28 cellular contexts compared by ENCODE assay signal in the genomic region with DNA sequence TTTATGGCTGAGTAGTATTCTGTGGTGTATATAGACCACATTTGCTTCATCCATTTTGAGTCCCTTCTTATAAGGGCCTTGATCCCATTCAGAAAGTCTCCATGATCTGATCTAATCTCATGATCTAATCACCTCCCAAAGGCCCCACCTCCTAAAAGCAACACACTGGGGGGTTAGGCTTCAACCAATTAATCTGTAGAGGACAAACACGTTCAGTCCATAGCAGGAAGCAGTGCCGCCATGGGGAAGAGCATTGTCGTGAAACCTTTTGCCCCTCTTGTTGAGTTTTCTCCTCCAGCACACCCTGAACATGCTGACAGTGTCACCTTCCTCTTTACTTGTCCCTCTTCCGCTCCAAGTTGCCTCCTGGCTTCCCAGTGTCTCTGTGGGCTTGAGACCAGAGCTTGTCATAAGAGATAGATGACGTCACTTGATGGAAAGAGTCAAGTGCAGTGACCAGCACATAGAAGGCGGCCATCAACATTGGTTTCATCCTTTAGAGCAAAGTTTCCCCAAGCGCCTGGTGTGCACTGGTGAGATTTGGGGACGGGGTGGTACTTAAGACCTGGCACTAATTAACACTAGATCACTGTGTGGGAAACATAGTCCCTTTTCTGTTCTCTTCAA.
DNase-seq lines count a peak whose midpoint lies in the region; ATAC-seq lines count a peak whose summit lies in the region.
"Had no signal": no experiment of that assay in that cellular context is flagged by ENCODE, and none has a peak within 500 bp of the region (broad histone marks: within the 10 kb centered on the region; RNA-seq: fewer than 3 reads in every experiment).

No MANE protein-coding gene starts in this region.

- DNase-seq in activated naive CD8-positive, alpha-beta T cell treated with anti-CD3 and anti-CD28 coated beads, Interleukin-2, amount 50 U/mL, for 24 hours = no peak
- DNase-seq in NCI-H82 treated with DMSO at 0.1 percent for 48 hours (lab: John Stamatoyannopoulos, UW; ENCODE audit: unreplicated experiment) (peak; percentile 23), immature natural killer cell (no peak), CD1c-positive myeloid dendritic cell (ENCODE audit: extremely low spot score) (no peak), H7 (no peak)
- DNase-seq: activated CD4-positive, alpha-beta T cell treated with anti-CD3 and anti-CD28 coated beads, Interleukin-2, amount 50 U/mL, for 1 hour; activated naive CD4-positive, alpha-beta T cell treated with anti-CD3 and anti-CD28 coated beads for 36 hours; Caco-2; DMS79 treated with DMSO at 0.1 percent for 48 hours; dorsolateral prefrontal cortex; gastrocnemius medialis; GDM1; H9; NCI-H1417 treated with DMSO at 0.1 percent for 48 hours; NCI-H2081 treated with DMSO at 0.1 percent for 48 hours; NCI-H2227 treated with DMSO at 0.1 percent for 48 hours; right cardiac atrium; SIG-M5; spleen; stimulated activated CD4-positive, alpha-beta T cell treated with anti-CD3 and anti-CD28 coated beads, Interleukin-2, amount 100 ng/mL, for 24 hours; stimulated activated CD8-positive, alpha-beta memory T cell treated with anti-CD3 and anti-CD28 coated beads, Interleukin-4, amount 100 ng/mL, for 48 hours; transverse colon had no signal

- peaks cover 3% of the 10 kb centered on the region for H3K36me3 Mint-ChIP-seq in activated naive CD8-positive, alpha-beta T cell
- peaks cover 10% of the 10 kb centered on the region for H3K36me3 Mint-ChIP-seq in activated naive CD8-positive, alpha-beta T cell treated with anti-CD3 and anti-CD28 coated beads, Interleukin-2, amount 50 U/mL, for 24 hours (ENCODE audit: low read depth)
- H3K36me3 Mint-ChIP-seq in immature natural killer cell = peaks cover 0 to 4% (median 0%) of the 10 kb centered on the region in 3 donors
- H3K36me3 Mint-ChIP-seq in stimulated activated memory B cell treated with anti-CD40 and anti-IgM and Interleukin-4, amounts not matched to agents 10 μg/mL and 1 μg/mL and 100 μg/mL, for 72 hours = peaks cover 31% of the 10 kb centered on the region
- H3K36me3 Mint-ChIP-seq: neural progenitor cell had no signal

- no peaks in the 10 kb centered on the region; the same call in 1 of the 2 replicates for H3K27me3 ChIP-seq in H7 (ENCODE audit: control insufficient read depth, insufficient read depth, low read length)
- H3K27me3 ChIP-seq: dorsolateral prefrontal cortex, gastrocnemius medialis, neural progenitor cell, spleen, transverse colon had no signal

- H3K27ac Mint-ChIP-seq in activated naive CD8-positive, alpha-beta T cell = peak overlapping the region; percentile 58
- H3K27ac Mint-ChIP-seq in activated naive CD8-positive, alpha-beta T cell treated with anti-CD3 and anti-CD28 coated beads, Interleukin-2, amount 50 U/mL, for 24 hours = no peak overlapping the region
- H3K27ac Mint-ChIP-seq in immature natural killer cell = peak overlapping the region; percentile 18 to 79 (median 52)
- peak overlapping the region; percentile 85 for H3K27ac Mint-ChIP-seq in stimulated activated memory B cell treated with anti-CD40 and anti-IgM and Interleukin-4, amounts not matched to agents 10 μg/mL and 1 μg/mL and 100 μg/mL, for 72 hours
- H3K27ac Mint-ChIP-seq: activated naive CD4-positive, alpha-beta T cell treated with anti-CD3 and anti-CD28 coated beads for 36 hours; activated T-helper 1 cell treated with anti-CD3 and anti-CD28 coated beads, Interleukin-12 subunit alpha, Interleukin-12 subunit beta, Interleukin-2, Interleukin-4 antibody, amounts not matched to agents 30 ng/mL and 10 ng/mL and 1 ng/mL, durations not matched to agents 14 hours and 24 hours and 36 hours; neural progenitor cell had no signal

- no peak for ATAC-seq in activated naive CD8-positive, alpha-beta T cell treated with anti-CD3 and anti-CD28 coated beads, Interleukin-2, amount 50 U/mL, for 24 hours
- no peak for ATAC-seq in stimulated activated memory B cell treated with anti-CD40 and anti-IgM and Interleukin-4, amounts not matched to agents 10 μg/mL and 1 μg/mL and 100 μg/mL, for 72 hours
- no peak for ATAC-seq in HG02798 (IDR thresholded peaks at IDR 0.05; ENCODE audit: poor library complexity, unreplicated experiment)
- ATAC-seq: gastrocnemius medialis, right cardiac atrium had no signal

- H3K9me3 Mint-ChIP-seq in activated naive CD8-positive, alpha-beta T cell (ENCODE audit: low read depth) = no peaks in the 10 kb centered on the region
- no peaks in the 10 kb centered on the region for H3K9me3 Mint-ChIP-seq in activated naive CD8-positive, alpha-beta T cell treated with anti-CD3 and anti-CD28 coated beads, Interleukin-2, amount 50 U/mL, for 24 hours
- H3K9me3 Mint-ChIP-seq in immature natural killer cell = no peaks in the 10 kb centered on the region
- no peaks in the 10 kb centered on the region for H3K9me3 Mint-ChIP-seq in stimulated activated memory B cell treated with anti-CD40 and anti-IgM and Interleukin-4, amounts not matched to agents 10 μg/mL and 1 μg/mL and 100 μg/mL, for 72 hours
- H3K9me3 Mint-ChIP-seq: activated naive CD4-positive, alpha-beta T cell treated with anti-CD3 and anti-CD28 coated beads for 36 hours; activated T-helper 1 cell treated with anti-CD3 and anti-CD28 coated beads, Interleukin-12 subunit alpha, Interleukin-12 subunit beta, Interleukin-2, Interleukin-4 antibody, amounts not matched to agents 30 ng/mL and 10 ng/mL and 1 ng/mL, durations not matched to agents 14 hours and 24 hours and 36 hours; H9; neural progenitor cell had no signal

- no peak overlapping the region for H3K4me3 ChIP-seq in H7 (ENCODE audit: insufficient read depth, low read depth, low read length)
- H3K4me3 ChIP-seq: dorsolateral prefrontal cortex, gastrocnemius medialis, hepatocyte, neural progenitor cell, spleen, transverse colon had no signal

- H3K4me3 Mint-ChIP-seq in activated naive CD8-positive, alpha-beta T cell = no peak overlapping the region
- H3K4me3 Mint-ChIP-seq in activated naive CD8-positive, alpha-beta T cell treated with anti-CD3 and anti-CD28 coated beads, Interleukin-2, amount 50 U/mL, for 24 hours = no peak overlapping the region
- peak overlapping the region in 1 of 5 donors; percentile 14 for H3K4me3 Mint-ChIP-seq in immature natural killer cell
- no peak overlapping the region for H3K4me3 Mint-ChIP-seq in stimulated activated memory B cell treated with anti-CD40 and anti-IgM and Interleukin-4, amounts not matched to agents 10 μg/mL and 1 μg/mL and 100 μg/mL, for 72 hours
- H3K4me3 Mint-ChIP-seq: activated naive CD4-positive, alpha-beta T cell treated with anti-CD3 and anti-CD28 coated beads for 36 hours; activated T-helper 1 cell treated with anti-CD3 and anti-CD28 coated beads, Interleukin-12 subunit alpha, Interleukin-12 subunit beta, Interleukin-2, Interleukin-4 antibody, amounts not matched to agents 30 ng/mL and 10 ng/mL and 1 ng/mL, durations not matched to agents 14 hours and 24 hours and 36 hours; H9; neural progenitor cell had no signal

- H3K4me1 Mint-ChIP-seq in activated naive CD8-positive, alpha-beta T cell (ENCODE audit: low read depth) = peaks cover 68% of the 10 kb centered on the region
- H3K4me1 Mint-ChIP-seq in activated naive CD8-positive, alpha-beta T cell treated with anti-CD3 and anti-CD28 coated beads, Interleukin-2, amount 50 U/mL, for 24 hours = peaks cover 62% of the 10 kb centered on the region
- peaks cover 64 to 85% of the 10 kb centered on the region in 2 donors for H3K4me1 Mint-ChIP-seq in immature natural killer cell
- H3K4me1 Mint-ChIP-seq in stimulated activated memory B cell treated with anti-CD40 and anti-IgM and Interleukin-4, amounts not matched to agents 10 μg/mL and 1 μg/mL and 100 μg/mL, for 72 hours = peaks cover 95% of the 10 kb centered on the region

- H3K27me3 Mint-ChIP-seq in activated naive CD8-positive, alpha-beta T cell = no peaks in the 10 kb centered on the region
- H3K27me3 Mint-ChIP-seq in activated naive CD8-positive, alpha-beta T cell treated with anti-CD3 and anti-CD28 coated beads, Interleukin-2, amount 50 U/mL, for 24 hours = no peaks in the 10 kb centered on the region
- no peaks in the 10 kb centered on the region for H3K27me3 Mint-ChIP-seq in immature natural killer cell (ENCODE audit: low read depth in 3 of 3)
- no peaks in the 10 kb centered on the region for H3K27me3 Mint-ChIP-seq in stimulated activated memory B cell treated with anti-CD40 and anti-IgM and Interleukin-4, amounts not matched to agents 10 μg/mL and 1 μg/mL and 100 μg/mL, for 72 hours

- no peaks in the 10 kb centered on the region for H3K36me3 ChIP-seq in H7 (replicated peaks; ENCODE audit: control insufficient read depth, insufficient read depth, low read length)
- H3K36me3 ChIP-seq: gastrocnemius medialis, neural progenitor cell, transverse colon had no signal
